In the genomic region with DNA sequence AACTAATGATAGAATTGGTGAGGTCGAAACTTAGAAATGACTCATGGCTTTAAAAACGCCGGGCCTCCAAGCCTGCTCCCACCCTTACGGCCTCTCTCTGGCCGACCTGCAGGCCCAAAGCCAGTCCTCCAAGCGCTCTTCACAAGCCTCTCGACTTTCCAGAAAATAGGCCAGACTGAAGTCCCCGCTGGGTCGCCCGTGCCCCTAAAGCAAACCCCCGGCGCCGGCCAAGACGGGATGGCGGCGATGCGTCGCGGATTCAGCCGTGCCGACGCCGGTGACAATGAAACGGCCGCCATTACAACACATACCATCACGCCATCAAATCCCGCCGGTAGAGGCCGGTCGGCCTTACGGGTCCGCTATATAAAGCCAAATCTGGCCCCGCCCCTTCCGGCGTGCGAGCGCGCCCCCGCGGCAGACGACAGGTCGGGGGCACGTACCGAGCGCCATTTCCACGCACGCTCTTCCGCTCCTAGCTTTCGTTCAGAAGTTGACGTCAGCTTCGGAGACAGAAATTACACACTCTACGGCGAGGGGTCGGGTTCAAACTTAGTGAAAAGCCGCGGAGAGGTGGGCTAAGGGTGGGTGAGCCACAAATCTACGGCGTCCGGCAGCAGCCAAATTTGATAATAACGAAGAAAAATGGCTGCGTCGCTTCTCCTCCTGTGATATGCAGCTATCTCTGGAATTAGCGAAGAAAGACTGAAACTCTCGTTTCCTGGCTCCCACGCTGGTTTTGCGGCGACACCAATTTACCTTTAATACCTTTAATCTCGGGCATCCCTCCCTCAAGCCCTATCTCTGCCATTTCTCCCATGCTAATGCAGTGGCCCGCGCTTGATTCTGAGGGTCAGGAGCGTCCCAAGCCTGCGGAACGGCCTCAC, we compare ENCODE assay signal across 8 cellular contexts. TPM values are rescaled to one million over a fixed set of nuclear protein-coding genes. Genes with fewer than 3 reads are reported as not detected.
DNase-seq lines count a peak whose midpoint lies in the region; ATAC-seq and TF ChIP-seq lines count a peak whose summit lies in the region.

A gene (minus strand): TSS at position 340 of the 887 bp plus-strand sequence. CDS start 26 bp downstream, at position 314.

- TF ChIP-seq POLR2A in prostate gland (IDR thresholded peaks at IDR 0.05) = peak; percentile 78

- DNase-seq in GM13976 (ENCODE audit: low spot score) (peak; percentile 98), NCI-H1694 (lab: John Stamatoyannopoulos, UW) (peak; percentile 97), T-helper 17 cell (peak; percentile 89 to 98 (median 94)), amygdala (lab: John Stamatoyannopoulos, UW) (peak; percentile 59 to 98 (median 92)), left ventricle myocardium inferior (peak; percentile 96), prostate gland (ENCODE audit: low spot score) (peak; percentile 96)

- H3K4me1 ChIP-seq in left ventricle myocardium inferior = peaks cover 56% of the 10 kb centered on the region
- peaks cover 21% of the 10 kb centered on the region for H3K4me1 ChIP-seq in prostate gland (replicated peaks)
- H3K4me1 ChIP-seq in urinary bladder (ENCODE audit: insufficient read depth) = no peaks in the 10 kb centered on the region

- peaks cover 6% of the 10 kb centered on the region for H3K36me3 Mint-ChIP-seq in T-helper 17 cell (ENCODE audit: low read depth)

- no peaks in the 10 kb centered on the region for H3K27me3 ChIP-seq in left ventricle myocardium inferior (ENCODE audit: low read depth)
- no peaks in the 10 kb centered on the region for H3K27me3 ChIP-seq in prostate gland (replicated peaks; ENCODE audit: insufficient read depth)

- H3K36me3 ChIP-seq in left ventricle myocardium inferior (peaks cover 37% of the 10 kb centered on the region), prostate gland (peaks cover 13 to 15% of the 10 kb centered on the region in 2 donors), urinary bladder (ENCODE audit: insufficient read depth) (peaks cover 5% of the 10 kb centered on the region)

- H3K27me3 Mint-ChIP-seq in T-helper 17 cell = no peaks in the 10 kb centered on the region

- H3K9me3 ChIP-seq in T-helper 17 cell (ENCODE audit: control insufficient read depth, low read length, poor library complexity, severe bottlenecking) = no peaks in the 10 kb centered on the region
- no peaks in the 10 kb centered on the region for H3K9me3 ChIP-seq in left ventricle myocardium inferior (replicated peaks)
- no peaks in the 10 kb centered on the region for H3K9me3 ChIP-seq in prostate gland

- H3K4me3 ChIP-seq in left ventricle myocardium inferior = peak within 1 kb of the TSS; percentile 87
- H3K4me3 ChIP-seq in prostate gland = peak within 1 kb of the TSS; percentile 55 to 61
- H3K4me3 ChIP-seq in urinary bladder (ENCODE audit: low read depth, low read length) = peak within 1 kb of the TSS; percentile 49

- H3K27ac Mint-ChIP-seq in T-helper 17 cell = peak within 1 kb of the TSS; percentile 100

- peaks cover 39% of the 10 kb centered on the region for H3K4me1 Mint-ChIP-seq in T-helper 17 cell

- in situ Hi-C loops in GM13976 (cut with MboI; ENCODE audit: low sequenced_read_pairs, unreplicated experiment) = loop anchor here (25.0 kb wide), 1 partner anchor 307 kb away; a partner anchor contains a TSS

- WGBS in prostate gland = under 1% methylated on average over 73 of the region's 73 CpGs
- WGBS in urinary bladder = under 1% methylated on average over 73 of the region's 73 CpGs

- intact Hi-C loops in left ventricle myocardium inferior (cut with micrococcal nuclease) (no loop called here), prostate gland (cut with DNase I) (loop anchor here (5.0 to 10.0 kb wide), 4 partner anchors 167 to 565 kb away; a partner anchor contains a TSS)

- peak within 1 kb of the TSS; percentile 99 for H3K4me3 Mint-ChIP-seq in T-helper 17 cell

- ATAC-seq in HG02870 (IDR thresholded peaks at IDR 0.05; ENCODE audit: unreplicated experiment) (peak; percentile 82), T-helper 17 cell (peak; percentile 86)

- no peak for TF ChIP-seq CTCF in GM13976 (IDR thresholded peaks at IDR 0.05; ENCODE audit: borderline replicate concordance, control extremely low read depth, extremely low read depth, insufficient read depth, missing control alignments)
- TF ChIP-seq CTCF in left ventricle myocardium inferior (IDR thresholded peaks at IDR 0.05; ENCODE audit: borderline replicate concordance) = peak; percentile 42
- TF ChIP-seq CTCF in prostate gland (IDR thresholded peaks at IDR 0.05) = peak in 3 of 4 experiments; percentile 40 to 62 (median 47)

- H3K27ac ChIP-seq in left ventricle myocardium inferior (replicated peaks) (peak within 1 kb of the TSS; percentile 93), prostate gland (peak within 1 kb of the TSS; percentile 95 to 96), urinary bladder (ENCODE audit: low read depth) (peak within 1 kb of the TSS; percentile 70)

RNA-seq across cellular contexts. Expression of the gene that starts here (rescaled TPM):
- total RNA-seq in T-helper 17 cell = 1,000 to 10,000 TPM; 3,215 to 3,260 TPM
- 325 TPM for total RNA-seq in left ventricle myocardium inferior
- 1,000 to 10,000 TPM; 2,375 to 2,654 TPM for total RNA-seq in prostate gland
- total RNA-seq in urinary bladder = 1,908 TPM
- polyA plus RNA-seq in urinary bladder = 4,002 TPM

Comparison
In these comparisons a context has a peak if more than half of its experiments do, and no peak if none do; other contexts are left out.
1. Peak in every context shown above with its lines: DNase-seq, ATAC-seq, H3K4me3 ChIP-seq and H3K27ac ChIP-seq.